In the genomic region with DNA sequence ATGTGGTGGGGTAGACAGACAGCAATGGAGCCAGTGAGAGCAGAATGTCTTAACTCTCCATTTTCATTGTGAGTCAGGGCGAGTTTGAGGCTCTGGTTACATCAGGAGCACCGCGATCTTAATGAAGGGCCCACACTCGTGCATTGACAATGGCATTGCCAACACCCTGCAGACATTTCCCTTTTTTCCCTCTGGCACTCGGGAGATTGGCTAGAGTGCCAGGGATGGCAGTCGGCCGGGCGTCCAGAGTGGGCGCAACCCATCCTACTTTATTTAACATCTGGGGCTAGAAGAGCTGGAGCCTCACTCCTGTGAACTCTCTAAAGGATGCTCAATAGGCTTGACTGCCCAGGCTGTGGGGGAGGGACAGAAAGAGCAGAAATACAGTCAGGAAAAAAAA, we compare ENCODE assay signal across 19 cellular contexts. TPM values are rescaled to one million over a fixed set of nuclear protein-coding genes. Genes with fewer than 3 reads are reported as not detected.
A peak's percentile ranks its signal among the peaks of the same experiment; 100 is the strongest.
DNase-seq lines count a peak whose midpoint lies in the region; ATAC-seq and TF ChIP-seq lines count a peak whose summit lies in the region.
"Had no signal": no experiment of that assay in that cellular context is flagged by ENCODE, and none has a peak within 500 bp of the region (broad histone marks: within the 10 kb centered on the region; RNA-seq: fewer than 3 reads in every experiment).

No MANE protein-coding gene starts in this region.

- no peak overlapping the region for H3K23ac ChIP-seq in H9 (ENCODE audit: insufficient read length, low read depth, low read length)

- H2BK20ac ChIP-seq in H9 (ENCODE audit: low read depth, low read length, poor library complexity, severe bottlenecking): no peak overlapping the region

- H3K4me3 Mint-ChIP-seq in activated CD8-positive, alpha-beta memory T cell treated with anti-CD3 and anti-CD28 coated beads, Interleukin-2, amount 10 ng/mL, durations not matched to agents 7 days and 5 days: no peak overlapping the region
- no peak overlapping the region for H3K4me3 Mint-ChIP-seq in H9

- H3K9ac ChIP-seq in BLaER1 (no peak overlapping the region), H9 (ENCODE audit: extremely low read depth, insufficient read length, low read length) (no peak overlapping the region)

- H2BK120ac ChIP-seq in H9 (ENCODE audit: low read depth, low read length, poor library complexity, severe bottlenecking): no peak overlapping the region

- no peaks in the 10 kb centered on the region for H3K23me2 ChIP-seq in H9 (ENCODE audit: insufficient read length, low read depth, low read length, poor library complexity, severe bottlenecking)

- no peak overlapping the region for H3T11ph ChIP-seq in H9 (ENCODE audit: low read length)

- no peaks in the 10 kb centered on the region for H3K79me1 ChIP-seq in H9 (ENCODE audit: insufficient read depth, low read depth, low read length, poor library complexity, severe bottlenecking)

- H3K27ac ChIP-seq in BLaER1 (no peak overlapping the region), H9 (ENCODE audit: insufficient read length, low read depth, low read length) (no peak overlapping the region)
- H3K27ac ChIP-seq: breast epithelium, dorsolateral prefrontal cortex, esophagus muscularis mucosa, lower lobe of right lung, pancreas, SK-N-MC had no signal

- DNase-seq in activated CD8-positive, alpha-beta memory T cell treated with anti-CD3 and anti-CD28 coated beads, Interleukin-2, amount 10 ng/mL, durations not matched to agents 7 days and 5 days: no peak
- DNase-seq in fibroblast of pulmonary artery (ENCODE audit: low read depth): peak; percentile 14
- DNase-seq in H9: no peak
- DNase-seq: Caco-2, dorsolateral prefrontal cortex, glutamatergic neuron, lower lobe of right lung, MM.1S, NCI-H2029 treated with DMSO at 0.1 percent for 48 hours, pancreas had no signal

- no peak overlapping the region for H4K91ac ChIP-seq in H9 (ENCODE audit: insufficient read length, low read depth, low read length)

- CTCF ChIA-PET in activated CD8-positive, alpha-beta memory T cell treated with anti-CD3 and anti-CD28 coated beads, Interleukin-2, amount 10 ng/mL, durations not matched to agents 7 days and 5 days (lab: Charles Lee): interaction anchor here (0.8 to 1.3 kb wide), 5 partner anchors 56 to 190 kb away, joined by 3 read pairs; no protein-coding TSS in a partner anchor

- no peaks in the 10 kb centered on the region for H3K79me2 ChIP-seq in H9 (ENCODE audit: insufficient read depth, low read length)

- H2AK5ac ChIP-seq in H9 (ENCODE audit: insufficient read length, low read length): no peak overlapping the region

- H3K4ac ChIP-seq in H9 (ENCODE audit: low read depth, low read length): no peak overlapping the region

- H2AFZ ChIP-seq in H9 (ENCODE audit: low read length): no peak overlapping the region

- ATAC-seq in GM19023 (IDR thresholded peaks at IDR 0.05; ENCODE audit: unreplicated experiment): peak; percentile 22
- ATAC-seq in activated CD8-positive, alpha-beta memory T cell treated with anti-CD3 and anti-CD28 coated beads, Interleukin-2, amount 10 ng/mL, durations not matched to agents 7 days and 5 days: peak; percentile 37
- no peak for ATAC-seq in HG02973 (IDR thresholded peaks at IDR 0.05; ENCODE audit: unreplicated experiment)
- no peak for ATAC-seq in GM21723 (IDR thresholded peaks at IDR 0.05; ENCODE audit: unreplicated experiment)

- H3K27me3 ChIP-seq in BLaER1 (no peaks in the 10 kb centered on the region), H9 (ENCODE audit: insufficient read depth, low read length) (no peaks in the 10 kb centered on the region)
- H3K27me3 ChIP-seq: pancreas had no signal

- H4K8ac ChIP-seq in H9 (replicated peaks; ENCODE audit: insufficient read length, low read depth, low read length): no peak overlapping the region

- H3K18ac ChIP-seq in H9 (ENCODE audit: insufficient read length, low read depth, low read length): no peak overlapping the region

- H3K4me2 ChIP-seq in BLaER1 (peak overlapping the region; percentile 75), H9 (ENCODE audit: insufficient read depth, insufficient read length, low read length) (no peak overlapping the region)

- H3K56ac ChIP-seq in H9 (ENCODE audit: insufficient read length, low read depth, low read length): no peak overlapping the region

- no peak overlapping the region for H2BK12ac ChIP-seq in H9 (ENCODE audit: insufficient read length, low read depth, low read length)

- no peak overlapping the region for H4K5ac ChIP-seq in H9 (ENCODE audit: insufficient read length, low read depth, low read length)

- WGBS in H9 (ENCODE audit: extremely low coverage, insufficient read length, low lambda C conversion rate): no CpG with 5 or more reads among the region's 9 CpGs

- H2BK5ac ChIP-seq in H9 (ENCODE audit: insufficient read length, low read length): no peak overlapping the region

- H3K27ac Mint-ChIP-seq in activated CD8-positive, alpha-beta memory T cell treated with anti-CD3 and anti-CD28 coated beads, Interleukin-2, amount 10 ng/mL, durations not matched to agents 7 days and 5 days: no peak overlapping the region
- no peak overlapping the region for H3K27ac Mint-ChIP-seq in H9

- H2BK15ac ChIP-seq in H9 (ENCODE audit: low read depth, low read length): no peak overlapping the region

- H3K9me3 ChIP-seq in BLaER1 (peaks cover 6% of the 10 kb centered on the region; the same call in 1 of the 2 replicates), H9 (ENCODE audit: control insufficient read depth, low read depth, low read length) (no peaks in the 10 kb centered on the region)
- H3K9me3 ChIP-seq: breast epithelium, Caco-2, esophagus muscularis mucosa, lower lobe of right lung, pancreas had no signal

- peaks cover 67% of the 10 kb centered on the region for H3K27me3 Mint-ChIP-seq in activated CD8-positive, alpha-beta memory T cell treated with anti-CD3 and anti-CD28 coated beads, Interleukin-2, amount 10 ng/mL, durations not matched to agents 7 days and 5 days
- H3K27me3 Mint-ChIP-seq in H9 (ENCODE audit: low read depth): no peaks in the 10 kb centered on the region; the same call in none of the 2 replicates

- no peaks in the 10 kb centered on the region for H3K36me3 ChIP-seq in BLaER1
- H3K36me3 ChIP-seq: breast epithelium, esophagus muscularis mucosa, lower lobe of right lung, pancreas had no signal

- TF ChIP-seq CTCF in fibroblast of pulmonary artery (IDR thresholded peaks at IDR 0.05; ENCODE audit: low read length, missing control alignments) (no peak), H9 (conservative IDR thresholded peaks at IDR 0.05) (no peak)

- peaks cover 16% of the 10 kb centered on the region for H3K4me1 ChIP-seq in BLaER1
- H3K4me1 ChIP-seq in H9 (ENCODE audit: insufficient read depth, low read length): peaks cover 2% of the 10 kb centered on the region; the same call in 1 of the 2 replicates
- H3K4me1 ChIP-seq: breast epithelium, Caco-2, esophagus muscularis mucosa, pancreas had no signal

- H3K4me1 Mint-ChIP-seq in activated CD8-positive, alpha-beta memory T cell treated with anti-CD3 and anti-CD28 coated beads, Interleukin-2, amount 10 ng/mL, durations not matched to agents 7 days and 5 days: peaks cover 41% of the 10 kb centered on the region
- peaks cover 11 to 13% of the 10 kb centered on the region in 2 experiments for H3K4me1 Mint-ChIP-seq in H9

- no peaks in the 10 kb centered on the region for H3K36me3 Mint-ChIP-seq in activated CD8-positive, alpha-beta memory T cell treated with anti-CD3 and anti-CD28 coated beads, Interleukin-2, amount 10 ng/mL, durations not matched to agents 7 days and 5 days
- H3K36me3 Mint-ChIP-seq in H9 (ENCODE audit: insufficient read depth in 1 of 3, low read depth in 3 of 3): peaks cover 5 to 18% (median 11%) of the 10 kb centered on the region in 3 experiments; a peak in 5 of 7 replicates
- H3K36me3 Mint-ChIP-seq: activated naive CD4-positive, alpha-beta T cell treated with anti-CD3 and anti-CD28 coated beads, Interleukin-2, amount 50 U/mL, for 24 hours had no signal

- no peak overlapping the region for H3K14ac ChIP-seq in H9 (ENCODE audit: insufficient read depth, low read length)

- H3K4me3 ChIP-seq in BLaER1 (no peak overlapping the region), fibroblast of pulmonary artery (replicated peaks; ENCODE audit: low read depth, low read length) (no peak overlapping the region)
- H3K4me3 ChIP-seq: breast epithelium, dorsolateral prefrontal cortex, esophagus muscularis mucosa, lower lobe of right lung, pancreas, SK-N-MC had no signal

- no peaks in the 10 kb centered on the region for H3K9me3 Mint-ChIP-seq in activated CD8-positive, alpha-beta memory T cell treated with anti-CD3 and anti-CD28 coated beads, Interleukin-2, amount 10 ng/mL, durations not matched to agents 7 days and 5 days (ENCODE audit: low read depth)
- no peaks in the 10 kb centered on the region for H3K9me3 Mint-ChIP-seq in H9
- H3K9me3 Mint-ChIP-seq: activated naive CD4-positive, alpha-beta T cell treated with anti-CD3 and anti-CD28 coated beads, Interleukin-2, amount 50 U/mL, for 24 hours had no signal

- no peaks in the 10 kb centered on the region for H4K20me1 ChIP-seq in BLaER1
- H4K20me1 ChIP-seq in H9 (ENCODE audit: control insufficient read depth, insufficient read depth, insufficient read length): peaks cover 2% of the 10 kb centered on the region

RNA-seq across cellular contexts. Expression of gene PROKR1, which starts 9.7 kb away (rescaled TPM):
- total RNA-seq in activated CD8-positive, alpha-beta memory T cell treated with anti-CD3 and anti-CD28 coated beads, Interleukin-2, amount 10 ng/mL, durations not matched to agents 7 days and 5 days: not detected
- 1.5 TPM in 2 replicates for total RNA-seq in H9 (2021)
- total RNA-seq: esophagus muscularis mucosa, lower lobe of right lung, myocyte, pancreas had no signal

Comparison
In these comparisons a context has a peak if more than half of its experiments do, and no peak if none do; other contexts are left out.
1. ATAC-seq: peak in GM19023 (single experiment) and activated CD8-positive, alpha-beta memory T cell treated with anti-CD3 and anti-CD28 coated beads, Interleukin-2, amount 10 ng/mL, durations not matched to agents 7 days and 5 days (single experiment); none in HG02973 (single experiment) and GM21723 (single experiment).